8 cellular contexts compared by ENCODE assay signal in genomic region chr2:223896751-223897320, GRCh38. TPM values are rescaled to one million over a fixed set of nuclear protein-coding genes. Genes with fewer than 3 reads are reported as not detected.
DNase-seq lines count a peak whose midpoint lies in the region; ATAC-seq lines count a peak whose summit lies in the region.

No MANE protein-coding gene starts in this region.

- no peak for DNase-seq in activated CD4-positive, alpha-beta T cell treated with anti-CD3 and anti-CD28 coated beads, Interleukin-2, amount 10 ng/mL, durations not matched to agents 24 days and 14 days
- DNase-seq in activated CD4-positive, alpha-beta T cell treated with anti-CD3 and anti-CD28 coated beads for 4 hours, result no peak
- DNase-seq in natural killer cell treated with Interleukin-12 subunit alpha and Interleukin-12 subunit beta and Interleukin-15 and Interleukin-18, amount 100 ng/mL, for 72 hours (ENCODE audit: low spot score), result no peak
- no peak for DNase-seq in stimulated activated naive CD4-positive, alpha-beta T cell (lab: John Stamatoyannopoulos, UW)
- DNase-seq in SHP77 treated with DMSO at 0.1 percent for 48 hours (lab: John Stamatoyannopoulos, UW), result no peak
- no peak for DNase-seq in superior temporal gyrus (ENCODE audit: extremely low spot score)

- H3K27me3 Mint-ChIP-seq in activated CD4-positive, alpha-beta T cell treated with anti-CD3 and anti-CD28 coated beads, Interleukin-2, amount 10 ng/mL, durations not matched to agents 24 days and 14 days, result no peaks in the 10 kb centered on the region
- no peaks in the 10 kb centered on the region for H3K27me3 Mint-ChIP-seq in T-helper 1 cell treated with Interleukin-12 subunit alpha and Interleukin-12 subunit beta and Interleukin-4 antibody, amounts not matched to agents 30 μg/mL and 1 μg/mL, for 36 hours (ENCODE audit: low read depth)
- no peaks in the 10 kb centered on the region for H3K27me3 Mint-ChIP-seq in natural killer cell treated with Interleukin-12 subunit alpha and Interleukin-12 subunit beta and Interleukin-15 and Interleukin-18, amount 100 ng/mL, for 72 hours

- peak overlapping the region; percentile 42 for H3K4me3 Mint-ChIP-seq in activated CD4-positive, alpha-beta T cell treated with anti-CD3 and anti-CD28 coated beads, Interleukin-2, amount 10 ng/mL, durations not matched to agents 24 days and 14 days
- H3K4me3 Mint-ChIP-seq in T-helper 1 cell treated with Interleukin-12 subunit alpha and Interleukin-12 subunit beta and Interleukin-4 antibody, amounts not matched to agents 30 μg/mL and 1 μg/mL, for 36 hours, result no peak overlapping the region
- H3K4me3 Mint-ChIP-seq in natural killer cell treated with Interleukin-12 subunit alpha and Interleukin-12 subunit beta and Interleukin-15 and Interleukin-18, amount 100 ng/mL, for 72 hours, result peak overlapping the region; percentile 57

- H3K36me3 Mint-ChIP-seq in activated CD4-positive, alpha-beta T cell treated with anti-CD3 and anti-CD28 coated beads, Interleukin-2, amount 10 ng/mL, durations not matched to agents 24 days and 14 days (ENCODE audit: low read depth), result peaks cover 62% of the 10 kb centered on the region
- H3K36me3 Mint-ChIP-seq in T-helper 1 cell treated with Interleukin-12 subunit alpha and Interleukin-12 subunit beta and Interleukin-4 antibody, amounts not matched to agents 30 μg/mL and 1 μg/mL, for 36 hours (ENCODE audit: low read depth), result peaks cover 58% of the 10 kb centered on the region
- peaks cover 22% of the 10 kb centered on the region for H3K36me3 Mint-ChIP-seq in natural killer cell treated with Interleukin-12 subunit alpha and Interleukin-12 subunit beta and Interleukin-15 and Interleukin-18, amount 100 ng/mL, for 72 hours

- peak; percentile 59 for ATAC-seq in HG02970 (IDR thresholded peaks at IDR 0.05; ENCODE audit: low FRiP score, unreplicated experiment)
- peak; percentile 67 to 72 for ATAC-seq in natural killer cell treated with Interleukin-12 subunit alpha and Interleukin-12 subunit beta and Interleukin-15 and Interleukin-18, amount 100 ng/mL, for 72 hours

- H3K9me3 Mint-ChIP-seq in activated CD4-positive, alpha-beta T cell treated with anti-CD3 and anti-CD28 coated beads, Interleukin-2, amount 10 ng/mL, durations not matched to agents 24 days and 14 days, result no peaks in the 10 kb centered on the region
- H3K9me3 Mint-ChIP-seq in T-helper 1 cell treated with Interleukin-12 subunit alpha and Interleukin-12 subunit beta and Interleukin-4 antibody, amounts not matched to agents 30 μg/mL and 1 μg/mL, for 36 hours, result no peaks in the 10 kb centered on the region
- H3K9me3 Mint-ChIP-seq in natural killer cell treated with Interleukin-12 subunit alpha and Interleukin-12 subunit beta and Interleukin-15 and Interleukin-18, amount 100 ng/mL, for 72 hours, result no peaks in the 10 kb centered on the region

- peaks cover 15% of the 10 kb centered on the region for H3K4me1 Mint-ChIP-seq in activated CD4-positive, alpha-beta T cell treated with anti-CD3 and anti-CD28 coated beads, Interleukin-2, amount 10 ng/mL, durations not matched to agents 24 days and 14 days
- H3K4me1 Mint-ChIP-seq in T-helper 1 cell treated with Interleukin-12 subunit alpha and Interleukin-12 subunit beta and Interleukin-4 antibody, amounts not matched to agents 30 μg/mL and 1 μg/mL, for 36 hours (ENCODE audit: low read depth), result peaks cover 11% of the 10 kb centered on the region
- H3K4me1 Mint-ChIP-seq in natural killer cell treated with Interleukin-12 subunit alpha and Interleukin-12 subunit beta and Interleukin-15 and Interleukin-18, amount 100 ng/mL, for 72 hours (ENCODE audit: low read depth in 2 of 2), result peaks cover 18 to 20% of the 10 kb centered on the region in 2 donors

- intact Hi-C loops in activated CD4-positive, alpha-beta T cell treated with anti-CD3 and anti-CD28 coated beads, Interleukin-2, amount 10 ng/mL, durations not matched to agents 24 days and 14 days (cut with micrococcal nuclease), result loop anchor here (2.0 kb wide), 1 partner anchor 40 kb away; no protein-coding TSS in a partner anchor

- H3K27ac Mint-ChIP-seq in activated CD4-positive, alpha-beta T cell treated with anti-CD3 and anti-CD28 coated beads, Interleukin-2, amount 10 ng/mL, durations not matched to agents 24 days and 14 days, result peak overlapping the region; percentile 76
- H3K27ac Mint-ChIP-seq in T-helper 1 cell treated with Interleukin-12 subunit alpha and Interleukin-12 subunit beta and Interleukin-4 antibody, amounts not matched to agents 30 μg/mL and 1 μg/mL, for 36 hours, result peak overlapping the region; percentile 52
- H3K27ac Mint-ChIP-seq in natural killer cell treated with Interleukin-12 subunit alpha and Interleukin-12 subunit beta and Interleukin-15 and Interleukin-18, amount 100 ng/mL, for 72 hours, result peak overlapping the region; percentile 48 to 63

RNA-seq across cellular contexts. Expression of gene WDFY1, which starts 48.3 kb away (rescaled TPM):
- 25.3 and 27.8 TPM in 2 replicates for total RNA-seq in activated CD4-positive, alpha-beta T cell treated with anti-CD3 and anti-CD28 coated beads, Interleukin-2, amount 10 ng/mL, durations not matched to agents 24 days and 14 days
- 10 to 100 TPM; 12.0 to 20.3 TPM for total RNA-seq in natural killer cell treated with Interleukin-12 subunit alpha and Interleukin-12 subunit beta and Interleukin-15 and Interleukin-18, amount 100 ng/mL, for 72 hours

RNA-seq across cellular contexts. Expression of gene AP1S3, which starts 59.5 kb away (rescaled TPM):
- total RNA-seq in activated CD4-positive, alpha-beta T cell treated with anti-CD3 and anti-CD28 coated beads, Interleukin-2, amount 10 ng/mL, durations not matched to agents 24 days and 14 days, result 14.1 and 17.4 TPM in 2 replicates
- 1 to 10 TPM; 5.6 to 7.2 TPM for total RNA-seq in natural killer cell treated with Interleukin-12 subunit alpha and Interleukin-12 subunit beta and Interleukin-15 and Interleukin-18, amount 100 ng/mL, for 72 hours
